In the genomic region with DNA sequence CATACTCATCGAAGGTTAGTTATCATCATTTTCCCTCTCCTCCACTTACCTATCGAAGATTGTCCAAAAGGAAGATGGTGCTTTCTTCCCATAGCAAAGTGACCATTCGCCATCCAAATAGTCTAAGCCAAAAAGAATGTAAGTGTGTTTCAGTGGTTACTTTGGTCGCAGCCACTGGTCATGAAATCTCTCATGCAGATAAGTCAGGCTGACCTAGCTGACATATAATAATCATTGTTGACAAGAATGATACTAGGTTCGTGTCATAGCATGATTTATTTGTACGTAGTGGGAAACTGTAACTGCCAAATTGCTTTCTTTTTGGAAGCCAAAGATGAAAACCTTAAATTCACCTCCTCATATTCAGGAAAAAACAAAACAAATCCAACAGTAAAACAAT, we compare ENCODE assay signal across 16 cellular contexts.
"Had no signal": no experiment of that assay in that cellular context is flagged by ENCODE, and none has a peak within 500 bp of the region (broad histone marks: within the 10 kb centered on the region; RNA-seq: fewer than 3 reads in every experiment).

No MANE protein-coding gene starts in this region.

- H3K27ac Mint-ChIP-seq: activated naive CD4-positive, alpha-beta T cell treated with anti-CD3 and anti-CD28 coated beads, Interleukin-2, amount 50 U/mL, for 72 hours; effector memory CD8-positive, alpha-beta T cell; mesothelial cell of epicardium had no signal

- H3K36me3 ChIP-seq: brain microvascular endothelial cell, lower lobe of right lung, pancreas had no signal

- H3K4me3 Mint-ChIP-seq: effector memory CD8-positive, alpha-beta T cell; mesothelial cell of epicardium had no signal

- H3K36me3 Mint-ChIP-seq: activated naive CD4-positive, alpha-beta T cell treated with anti-CD3 and anti-CD28 coated beads, Interleukin-2, amount 50 U/mL, for 72 hours; mesothelial cell of epicardium had no signal

- H3K4me1 ChIP-seq: lower lobe of right lung, pancreas had no signal

- H3K4me3 ChIP-seq: hepatocyte, lower lobe of right lung, pancreas, skin epidermis had no signal

- FAIRE-seq: pancreas had no signal

- H3K27ac ChIP-seq: brain microvascular endothelial cell, epithelial cell of prostate, hepatocyte, lower lobe of right lung, pancreas, skin epidermis had no signal

- H3K4me2 ChIP-seq: hepatocyte had no signal

- DNase-seq: activated CD4-positive, alpha-beta T cell treated with anti-CD3 and anti-CD28 coated beads, Interleukin-2, amount 50 U/mL, for 4 hours; activated effector memory CD4-positive, alpha-beta T cell treated with Interleukin-2 at 50 U/mL for 16 hours; activated T-cell treated with anti-CD3 and anti-CD28 coated beads, Interleukin-2, amount 50 U/mL, for 1 hour; amygdala; brain microvascular endothelial cell; effector memory CD8-positive, alpha-beta T cell; lower lobe of right lung; pancreas; retina; stimulated activated CD4-positive, alpha-beta T cell treated with anti-CD3 and anti-CD28 coated beads, Interleukin-4, amount 100 ng/mL, for 4 hours had no signal

- H2AFZ ChIP-seq: hepatocyte had no signal

- H3K27me3 ChIP-seq: brain microvascular endothelial cell, pancreas had no signal

- H3K9me3 ChIP-seq: lower lobe of right lung, pancreas had no signal

- H3K79me2 ChIP-seq: hepatocyte had no signal

- H3K9me3 Mint-ChIP-seq: effector memory CD8-positive, alpha-beta T cell; mesothelial cell of epicardium had no signal

- ATAC-seq: activated CD4-positive, CD25-positive, alpha-beta regulatory T cell treated with anti-CD3 and anti-CD28 coated beads, Interleukin-2, amount 50 U/mL, for 24 hours; activated naive CD4-positive, alpha-beta T cell treated with anti-CD3 and anti-CD28 coated beads, Interleukin-2, amount 50 U/mL, for 72 hours; effector memory CD8-positive, alpha-beta T cell; lower lobe of right lung; pancreas had no signal
